ENCODE assay signal across 25 cellular contexts in genomic region chr3:162263596-162263995, GRCh38.
"Had no signal": no experiment of that assay in that cellular context is flagged by ENCODE, and none has a peak within 500 bp of the region (broad histone marks: within the 10 kb centered on the region; RNA-seq: fewer than 3 reads in every experiment).

No MANE protein-coding gene starts in this region.

- H3K36me3 Mint-ChIP-seq: mesothelial cell of epicardium; naive B cell; naive thymus-derived CD8-positive, alpha-beta T cell had no signal

- H3K4me1 Mint-ChIP-seq: endodermal cell; mesothelial cell of epicardium; naive B cell; naive thymus-derived CD8-positive, alpha-beta T cell had no signal

- ATAC-seq: effector memory CD8-positive, alpha-beta T cell; esophagus mucosa; gastrocnemius medialis; heart right ventricle; left cardiac atrium; left lung; left ventricle myocardium superior; lower lobe of right lung; mucosa of descending colon; naive thymus-derived CD8-positive, alpha-beta T cell had no signal

- H3K9me3 ChIP-seq: esophagus squamous epithelium, gastrocnemius medialis, left lung, lower lobe of right lung, mucosa of descending colon had no signal

- H3K27ac Mint-ChIP-seq: dendritic cell treated with granulocyte-macrophage colony-stimulating factor and Interleukin-4, amounts not matched to agents 40 ng/mL and 50 ng/mL, for 4 days; effector memory CD8-positive, alpha-beta T cell; endodermal cell; mesothelial cell of epicardium; naive B cell; naive thymus-derived CD8-positive, alpha-beta T cell had no signal

- H3K36me3 ChIP-seq: esophagus squamous epithelium, gastrocnemius medialis, heart right ventricle, left lung, lower lobe of right lung had no signal

- DNase-seq: cortex of kidney; effector CD8-positive, alpha-beta T cell; effector memory CD8-positive, alpha-beta T cell; endodermal cell; erythroblast; esophagus squamous epithelium; foreskin fibroblast; foreskin melanocyte; gastrocnemius medialis; glutamatergic neuron; head of caudate nucleus; heart right ventricle; hippocampal formation; left cardiac atrium; left lung; left ventricle myocardium superior; lower lobe of right lung; mesenchymal stem cell; mucosa of descending colon; naive B cell; naive thymus-derived CD8-positive, alpha-beta T cell had no signal

- H3K9me3 Mint-ChIP-seq: dendritic cell treated with granulocyte-macrophage colony-stimulating factor and Interleukin-4, amounts not matched to agents 40 ng/mL and 50 ng/mL, for 4 days; endodermal cell; mesothelial cell of epicardium had no signal

- H3K4me3 ChIP-seq: esophagus squamous epithelium, gastrocnemius medialis, heart right ventricle, left lung, lower lobe of right lung, mucosa of descending colon had no signal

- H3K4me1 ChIP-seq: esophagus squamous epithelium, gastrocnemius medialis, heart right ventricle, left lung, lower lobe of right lung had no signal

- H3K27ac ChIP-seq: epithelial cell of prostate, esophagus squamous epithelium, gastrocnemius medialis, heart right ventricle, left lung, lower lobe of right lung had no signal

- H3K4me3 Mint-ChIP-seq: dendritic cell treated with granulocyte-macrophage colony-stimulating factor and Interleukin-4, amounts not matched to agents 40 ng/mL and 50 ng/mL, for 4 days; effector memory CD8-positive, alpha-beta T cell; endodermal cell; mesothelial cell of epicardium; naive B cell; naive thymus-derived CD8-positive, alpha-beta T cell had no signal

- H3K27me3 ChIP-seq: esophagus squamous epithelium, gastrocnemius medialis, heart right ventricle, left lung had no signal

- H3K27me3 Mint-ChIP-seq: dendritic cell treated with granulocyte-macrophage colony-stimulating factor and Interleukin-4, amounts not matched to agents 40 ng/mL and 50 ng/mL, for 4 days; effector memory CD8-positive, alpha-beta T cell; naive B cell; naive thymus-derived CD8-positive, alpha-beta T cell had no signal
